ENCODE assay signal across 1 cellular context in the genomic region with DNA sequence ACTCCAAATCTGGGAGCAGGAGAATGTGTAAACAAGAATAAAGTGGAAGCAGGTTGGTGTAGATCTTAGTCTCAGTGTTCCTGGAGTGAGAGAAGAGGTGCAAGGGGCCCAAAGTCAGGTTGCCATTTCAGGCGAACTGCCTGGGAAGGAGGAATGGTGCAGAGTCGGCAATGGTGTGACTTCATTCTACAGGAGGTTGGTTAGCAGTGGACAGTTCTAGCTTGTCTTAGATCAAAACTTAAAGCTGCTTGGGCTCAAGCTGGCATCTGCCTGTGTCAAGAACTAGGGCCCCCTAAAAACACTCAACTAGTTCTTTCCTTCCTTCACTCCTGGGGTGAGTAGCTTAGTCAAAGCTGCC.
TF ChIP-seq lines count a peak whose summit lies in the region.

No MANE protein-coding gene starts in this region.

TF ChIP-seq in IMR-90, 13 proteins besides CTCF, POLR2A, EP300 and RAD21:
- TF ChIP-seq CEBPB (IDR thresholded peaks at IDR 0.05; ENCODE audit: low read depth, low read length) = no peak
- TF ChIP-seq MAZ (IDR thresholded peaks at IDR 0.05; ENCODE audit: borderline replicate concordance, low read depth, low read length) = no peak
- no peak for TF ChIP-seq NFE2L2 (IDR thresholded peaks at IDR 0.05; ENCODE audit: low read depth, low read length)
- no peak for TF ChIP-seq CHD1 (IDR thresholded peaks at IDR 0.05; ENCODE audit: low read depth, low read length)
- TF ChIP-seq SMC3 (IDR thresholded peaks at IDR 0.05; ENCODE audit: low read depth, low read length) = no peak
- TF ChIP-seq MAFK (IDR thresholded peaks at IDR 0.05; ENCODE audit: low read depth, low read length) = no peak
- TF ChIP-seq MXI1 (IDR thresholded peaks at IDR 0.05; ENCODE audit: borderline replicate concordance, low read depth, low read length) = no peak
- no peak for TF ChIP-seq RFX5 (IDR thresholded peaks at IDR 0.05; ENCODE audit: low read depth, low read length)
- TF ChIP-seq BHLHE40 (IDR thresholded peaks at IDR 0.05; ENCODE audit: low read depth, low read length) = no peak
- TF ChIP-seq, protein P1, sequence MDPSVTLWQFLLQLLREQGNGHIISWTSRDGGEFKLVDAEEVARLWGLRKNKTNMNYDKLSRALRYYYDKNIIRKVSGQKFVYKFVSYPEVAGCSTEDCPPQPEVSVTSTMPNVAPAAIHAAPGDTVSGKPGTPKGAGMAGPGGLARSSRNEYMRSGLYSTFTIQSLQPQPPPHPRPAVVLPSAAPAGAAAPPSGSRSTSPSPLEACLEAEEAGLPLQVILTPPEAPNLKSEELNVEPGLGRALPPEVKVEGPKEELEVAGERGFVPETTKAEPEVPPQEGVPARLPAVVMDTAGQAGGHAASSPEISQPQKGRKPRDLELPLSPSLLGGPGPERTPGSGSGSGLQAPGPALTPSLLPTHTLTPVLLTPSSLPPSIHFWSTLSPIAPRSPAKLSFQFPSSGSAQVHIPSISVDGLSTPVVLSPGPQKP (IDR thresholded peaks at IDR 0.05; ENCODE audit: borderline replicate concordance, low read depth, low read length) = no peak
- no peak for TF ChIP-seq FOS (IDR thresholded peaks at IDR 0.05; ENCODE audit: low read depth, low read length)
- TF ChIP-seq, protein P2, sequence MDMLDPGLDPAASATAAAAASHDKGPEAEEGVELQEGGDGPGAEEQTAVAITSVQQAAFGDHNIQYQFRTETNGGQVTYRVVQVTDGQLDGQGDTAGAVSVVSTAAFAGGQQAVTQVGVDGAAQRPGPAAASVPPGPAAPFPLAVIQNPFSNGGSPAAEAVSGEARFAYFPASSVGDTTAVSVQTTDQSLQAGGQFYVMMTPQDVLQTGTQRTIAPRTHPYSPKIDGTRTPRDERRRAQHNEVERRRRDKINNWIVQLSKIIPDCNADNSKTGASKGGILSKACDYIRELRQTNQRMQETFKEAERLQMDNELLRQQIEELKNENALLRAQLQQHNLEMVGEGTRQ (IDR thresholded peaks at IDR 0.05; ENCODE audit: low read depth, low read length) = no peak
- no peak for TF ChIP-seq RCOR1 (IDR thresholded peaks at IDR 0.05; ENCODE audit: insufficient replicate concordance, low read length)
